ENCODE assay signal across 12 cellular contexts in genomic region chr10:124079864-124080263, GRCh38. TPM values are rescaled to one million over a fixed set of nuclear protein-coding genes. Genes with fewer than 3 reads are reported as not detected.
"Had no signal": no experiment of that assay in that cellular context is flagged by ENCODE, and none has a peak within 500 bp of the region (broad histone marks: within the 10 kb centered on the region; RNA-seq: fewer than 3 reads in every experiment).

No MANE protein-coding gene starts in this region.

- H3K4me3 ChIP-seq: ascending aorta, left lung had no signal

- H3K27me3 ChIP-seq: ascending aorta, left lung had no signal

- H3K4me1 Mint-ChIP-seq: stimulated activated effector memory CD8-positive, alpha-beta T cell treated with anti-CD3 and anti-CD28 coated beads, Interleukin-12 subunit alpha, Interleukin-12 subunit beta, amount 100 ng/mL, for 72 hours had no signal

- H3K27ac Mint-ChIP-seq: activated CD8-positive, alpha-beta T cell treated with anti-CD3 and anti-CD28 coated beads, Interleukin-2, amount 10 ng/mL, durations not matched to agents 7 days and 5 days; activated naive CD8-positive, alpha-beta T cell treated with anti-CD3 and anti-CD28 coated beads, Interleukin-2, amount 50 U/mL, for 24 hours; stimulated activated effector memory CD8-positive, alpha-beta T cell treated with anti-CD3 and anti-CD28 coated beads, Interleukin-12 subunit alpha, Interleukin-12 subunit beta, amount 100 ng/mL, for 72 hours; T-cell had no signal

- H3K36me3 ChIP-seq: ascending aorta had no signal

- H3K27ac ChIP-seq: ascending aorta, left lung had no signal

- H3K4me3 Mint-ChIP-seq: activated CD8-positive, alpha-beta T cell treated with anti-CD3 and anti-CD28 coated beads, Interleukin-2, amount 10 ng/mL, durations not matched to agents 7 days and 5 days; activated naive CD8-positive, alpha-beta T cell treated with anti-CD3 and anti-CD28 coated beads, Interleukin-2, amount 50 U/mL, for 24 hours; stimulated activated effector memory CD8-positive, alpha-beta T cell treated with anti-CD3 and anti-CD28 coated beads, Interleukin-12 subunit alpha, Interleukin-12 subunit beta, amount 100 ng/mL, for 72 hours; T-cell had no signal

- ATAC-seq: activated CD8-positive, alpha-beta T cell treated with anti-CD3 and anti-CD28 coated beads, Interleukin-2, amount 10 ng/mL, durations not matched to agents 7 days and 5 days; activated naive CD8-positive, alpha-beta T cell treated with anti-CD3 and anti-CD28 coated beads, Interleukin-2, amount 50 U/mL, for 24 hours; left lung; right cardiac atrium; stimulated activated effector memory CD8-positive, alpha-beta T cell treated with anti-CD3 and anti-CD28 coated beads, Interleukin-12 subunit alpha, Interleukin-12 subunit beta, amount 100 ng/mL, for 72 hours; T-cell had no signal

- H3K36me3 Mint-ChIP-seq: stimulated activated effector memory CD8-positive, alpha-beta T cell treated with anti-CD3 and anti-CD28 coated beads, Interleukin-12 subunit alpha, Interleukin-12 subunit beta, amount 100 ng/mL, for 72 hours; T-cell had no signal

- DNase-seq: activated CD8-positive, alpha-beta memory T cell treated with anti-CD3 and anti-CD28 coated beads, Interleukin-2, amount 50 U/mL, for 48 hours; activated CD8-positive, alpha-beta T cell treated with anti-CD3 and anti-CD28 coated beads, Interleukin-2, amount 10 ng/mL, durations not matched to agents 7 days and 5 days; activated naive CD4-positive, alpha-beta T cell; activated naive CD8-positive, alpha-beta T cell treated with anti-CD3 and anti-CD28 coated beads, Interleukin-2, amount 50 U/mL, for 24 hours; foreskin melanocyte; islet precursor cell; left lung; right cardiac atrium; T-cell; T1000 had no signal

- H3K27me3 Mint-ChIP-seq: T-cell had no signal

- H3K9me3 Mint-ChIP-seq: activated naive CD8-positive, alpha-beta T cell treated with anti-CD3 and anti-CD28 coated beads, Interleukin-2, amount 50 U/mL, for 24 hours; stimulated activated effector memory CD8-positive, alpha-beta T cell treated with anti-CD3 and anti-CD28 coated beads, Interleukin-12 subunit alpha, Interleukin-12 subunit beta, amount 100 ng/mL, for 72 hours; T-cell had no signal

- H3K9me3 ChIP-seq: ascending aorta, left lung had no signal

RNA-seq across cellular contexts. Expression of gene CHST15, which starts 13.5 kb away (rescaled TPM):
- total RNA-seq: activated CD8-positive, alpha-beta T cell treated with anti-CD3 and anti-CD28 coated beads, Interleukin-2, amount 10 ng/mL, durations not matched to agents 7 days and 5 days had no signal
